Comparison of ENCODE assay signal across 8 cellular contexts in the genomic region with DNA sequence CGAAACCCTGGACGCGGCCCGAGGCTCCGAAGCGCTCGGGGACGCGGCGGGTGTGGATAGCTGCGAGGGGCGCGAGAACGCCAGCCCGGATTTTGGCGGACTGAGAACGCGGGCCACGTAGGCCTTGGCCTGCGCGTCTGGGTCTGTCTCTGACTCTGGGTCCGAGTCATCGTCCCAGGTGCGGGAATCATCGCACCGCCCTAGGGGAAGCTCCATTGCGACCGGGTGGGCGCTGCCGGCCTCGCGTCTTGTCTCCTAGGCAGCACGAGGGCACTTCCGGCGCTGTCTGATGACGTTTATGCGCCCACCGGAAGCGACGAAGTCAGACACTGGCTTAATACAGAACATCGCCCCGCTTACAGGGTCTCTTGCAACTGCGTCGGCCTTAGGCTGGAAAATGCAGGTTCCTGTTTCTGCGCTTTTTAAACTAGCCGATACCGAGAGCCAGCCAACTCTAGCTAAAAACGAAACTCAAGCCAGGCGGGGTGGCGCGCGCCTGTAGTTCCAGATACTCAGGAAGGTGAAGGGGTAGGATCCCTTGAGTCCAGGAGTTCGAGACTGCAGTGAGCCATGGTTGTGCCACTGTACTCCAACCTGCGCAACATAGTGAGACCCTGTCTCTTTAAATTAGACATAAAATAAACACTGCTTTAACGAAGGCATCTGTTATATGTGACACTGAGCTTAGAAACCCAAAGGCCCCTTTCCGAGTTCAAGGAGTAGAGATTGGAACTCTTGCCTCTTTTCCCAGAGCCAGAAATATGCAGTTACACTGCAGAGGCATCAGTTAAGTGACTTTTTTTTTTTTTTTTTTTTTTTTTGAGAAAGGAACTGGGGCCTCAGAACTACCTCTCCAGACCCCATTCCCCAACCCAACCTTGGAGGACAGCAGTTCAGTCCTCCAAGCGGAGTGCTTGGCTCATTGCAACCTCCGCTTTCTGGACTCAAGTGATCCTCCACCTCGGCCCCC.
DNase-seq lines count a peak whose midpoint lies in the region; TF ChIP-seq lines count a peak whose summit lies in the region.

A gene (minus strand): TSS at position 266 of the 970 bp plus-strand sequence. CDS start 50 bp downstream, at position 216.

- DNase-seq in NCI-H1092 (lab: John Stamatoyannopoulos, UW), result peak; percentile 94
- peak; percentile 91 for DNase-seq in SK-N-MC (ENCODE audit: low read depth, low spot score)
- DNase-seq in activated naive CD4-positive, alpha-beta T cell treated with anti-CD3 and anti-CD28 coated beads, Interleukin-2, amount 50 U/mL, for 16 hours, result peak; percentile 96
- peak; percentile 93 for DNase-seq in globus pallidus (ENCODE audit: low spot score)
- peak; percentile 58 to 99 (median 92) for DNase-seq in nucleus accumbens (lab: John Stamatoyannopoulos, UW)
- peak; percentile 99 for DNase-seq in superior temporal gyrus (ENCODE audit: extremely low spot score)

- H3K4me1 ChIP-seq in ES-I3 (ENCODE audit: insufficient read depth, low read length) (no peaks in the 10 kb centered on the region), HEK293 (ENCODE audit: control insufficient read depth, insufficient read depth, low read length) (no peaks in the 10 kb centered on the region)

- H3K4me3 ChIP-seq in HEK293 (ENCODE audit: low read depth, low read length) (peak within 1 kb of the TSS; percentile 84), SK-N-MC (peak within 1 kb of the TSS; percentile 88)

- H3K9me3 ChIP-seq in ES-I3 (ENCODE audit: control insufficient read depth, insufficient read depth, low read length) (no peaks in the 10 kb centered on the region), HEK293 (ENCODE audit: control insufficient read depth, insufficient read depth, low read depth, low read length) (no peaks in the 10 kb centered on the region), SK-N-MC (ENCODE audit: low read depth, low read length) (no peaks in the 10 kb centered on the region)

- TF ChIP-seq CTCF in HEK293 (tag by site-specific recombination; IDR thresholded peaks at IDR 0.05), result peak; percentile 24; the same call in 1 of the 2 replicates

- H3K9ac ChIP-seq in ES-I3 (ENCODE audit: low read depth, low read length) (peak within 1 kb of the TSS; percentile 95), SK-N-MC (ENCODE audit: insufficient read length) (peak within 1 kb of the TSS; percentile 85)

- H3K27ac ChIP-seq in HEK293 (ENCODE audit: extremely low read depth, low read depth, low read length), result peak within 1 kb of the TSS; percentile 79
- H3K27ac ChIP-seq in SK-N-MC, result peak within 1 kb of the TSS; percentile 95

- CTCF ChIA-PET in HEK293 (lab: Yijun Ruan, JAX), result interaction anchor here (0.5 to 1.9 kb wide), 6 partner anchors 11 to 99 kb away, joined by 3 to 4 read pairs (median 4); no protein-coding TSS in a partner anchor

- POLR2A ChIA-PET in HEK293 (lab: Yijun Ruan, JAX), result interaction anchor here (0.7 to 2.7 kb wide), 12 partner anchors 10 to 194 kb away, joined by 3 to 19 read pairs (median 4); a partner anchor contains a TSS

- 0 out of 2 replicates have a peak, but pooled peaks cover 5% of the 10 kb centered on the region for H3K36me3 ChIP-seq in ES-I3 (ENCODE audit: insufficient read depth, low read length)
- H3K36me3 ChIP-seq in HEK293 (ENCODE audit: control insufficient read depth in 2 of 2, insufficient read depth in 1 of 2, low read length in 2 of 2), result peaks cover 16 to 48% of the 10 kb centered on the region in 2 experiments
- peaks cover 16% of the 10 kb centered on the region for H3K36me3 ChIP-seq in SK-N-MC (ENCODE audit: insufficient read depth, low read length)

TF ChIP-seq in HEK293, 187 proteins besides CTCF, POLR2A, EP300 and RAD21 (continues in another document):
- peak; percentile 79 for TF ChIP-seq ZXDB (tag by site-specific recombination; IDR thresholded peaks at IDR 0.05)
- no peak for TF ChIP-seq ZNF114 (tag by site-specific recombination; IDR thresholded peaks at IDR 0.05)
- TF ChIP-seq ZNF394 (tag by site-specific recombination; IDR thresholded peaks at IDR 0.05; ENCODE audit: borderline replicate concordance), result peak; percentile 54; the same call in 1 of the 2 replicates
- no peak for TF ChIP-seq ZNF16 (tag by site-specific recombination; IDR thresholded peaks at IDR 0.05; ENCODE audit: low read depth)
- no peak for TF ChIP-seq ZNF596 (tag by site-specific recombination; IDR thresholded peaks at IDR 0.05)
- TF ChIP-seq MYNN (tag by site-specific recombination; IDR thresholded peaks at IDR 0.05; ENCODE audit: borderline replicate concordance), result no peak
- TF ChIP-seq SALL2 (tag by site-specific recombination; IDR thresholded peaks at IDR 0.05; ENCODE audit: borderline replicate concordance), result no peak
- TF ChIP-seq, protein P1, sequence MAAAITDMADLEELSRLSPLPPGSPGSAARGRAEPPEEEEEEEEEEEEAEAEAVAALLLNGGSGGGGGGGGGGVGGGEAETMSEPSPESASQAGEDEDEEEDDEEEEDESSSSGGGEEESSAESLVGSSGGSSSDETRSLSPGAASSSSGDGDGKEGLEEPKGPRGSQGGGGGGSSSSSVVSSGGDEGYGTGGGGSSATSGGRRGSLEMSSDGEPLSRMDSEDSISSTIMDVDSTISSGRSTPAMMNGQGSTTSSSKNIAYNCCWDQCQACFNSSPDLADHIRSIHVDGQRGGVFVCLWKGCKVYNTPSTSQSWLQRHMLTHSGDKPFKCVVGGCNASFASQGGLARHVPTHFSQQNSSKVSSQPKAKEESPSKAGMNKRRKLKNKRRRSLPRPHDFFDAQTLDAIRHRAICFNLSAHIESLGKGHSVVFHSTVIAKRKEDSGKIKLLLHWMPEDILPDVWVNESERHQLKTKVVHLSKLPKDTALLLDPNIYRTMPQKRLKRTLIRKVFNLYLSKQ (tag by site-specific recombination; IDR thresholded peaks at IDR 0.05; ENCODE audit: borderline replicate concordance), result no peak
- peak; percentile 41; the same call in 1 of the 2 replicates for TF ChIP-seq ZFHX2 (tag by site-specific recombination; conservative IDR thresholded peaks at IDR 0.05)
- no peak; the same call in 1 of the 2 replicates for TF ChIP-seq ZNF561 (tag by site-specific recombination; IDR thresholded peaks at IDR 0.05; ENCODE audit: borderline replicate concordance)
- TF ChIP-seq, protein P2, sequence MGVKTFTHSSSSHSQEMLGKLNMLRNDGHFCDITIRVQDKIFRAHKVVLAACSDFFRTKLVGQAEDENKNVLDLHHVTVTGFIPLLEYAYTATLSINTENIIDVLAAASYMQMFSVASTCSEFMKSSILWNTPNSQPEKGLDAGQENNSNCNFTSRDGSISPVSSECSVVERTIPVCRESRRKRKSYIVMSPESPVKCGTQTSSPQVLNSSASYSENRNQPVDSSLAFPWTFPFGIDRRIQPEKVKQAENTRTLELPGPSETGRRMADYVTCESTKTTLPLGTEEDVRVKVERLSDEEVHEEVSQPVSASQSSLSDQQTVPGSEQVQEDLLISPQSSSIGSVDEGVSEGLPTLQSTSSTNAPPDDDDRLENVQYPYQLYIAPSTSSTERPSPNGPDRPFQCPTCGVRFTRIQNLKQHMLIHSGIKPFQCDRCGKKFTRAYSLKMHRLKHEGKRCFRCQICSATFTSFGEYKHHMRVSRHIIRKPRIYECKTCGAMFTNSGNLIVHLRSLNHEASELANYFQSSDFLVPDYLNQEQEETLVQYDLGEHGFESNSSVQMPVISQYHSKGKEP (tag by site-specific recombination; IDR thresholded peaks at IDR 0.05), result peak; percentile 71; the same call in 1 of the 2 replicates
- no peak for TF ChIP-seq ZSCAN23 (tag by site-specific recombination; IDR thresholded peaks at IDR 0.05)
- TF ChIP-seq, protein P3, sequence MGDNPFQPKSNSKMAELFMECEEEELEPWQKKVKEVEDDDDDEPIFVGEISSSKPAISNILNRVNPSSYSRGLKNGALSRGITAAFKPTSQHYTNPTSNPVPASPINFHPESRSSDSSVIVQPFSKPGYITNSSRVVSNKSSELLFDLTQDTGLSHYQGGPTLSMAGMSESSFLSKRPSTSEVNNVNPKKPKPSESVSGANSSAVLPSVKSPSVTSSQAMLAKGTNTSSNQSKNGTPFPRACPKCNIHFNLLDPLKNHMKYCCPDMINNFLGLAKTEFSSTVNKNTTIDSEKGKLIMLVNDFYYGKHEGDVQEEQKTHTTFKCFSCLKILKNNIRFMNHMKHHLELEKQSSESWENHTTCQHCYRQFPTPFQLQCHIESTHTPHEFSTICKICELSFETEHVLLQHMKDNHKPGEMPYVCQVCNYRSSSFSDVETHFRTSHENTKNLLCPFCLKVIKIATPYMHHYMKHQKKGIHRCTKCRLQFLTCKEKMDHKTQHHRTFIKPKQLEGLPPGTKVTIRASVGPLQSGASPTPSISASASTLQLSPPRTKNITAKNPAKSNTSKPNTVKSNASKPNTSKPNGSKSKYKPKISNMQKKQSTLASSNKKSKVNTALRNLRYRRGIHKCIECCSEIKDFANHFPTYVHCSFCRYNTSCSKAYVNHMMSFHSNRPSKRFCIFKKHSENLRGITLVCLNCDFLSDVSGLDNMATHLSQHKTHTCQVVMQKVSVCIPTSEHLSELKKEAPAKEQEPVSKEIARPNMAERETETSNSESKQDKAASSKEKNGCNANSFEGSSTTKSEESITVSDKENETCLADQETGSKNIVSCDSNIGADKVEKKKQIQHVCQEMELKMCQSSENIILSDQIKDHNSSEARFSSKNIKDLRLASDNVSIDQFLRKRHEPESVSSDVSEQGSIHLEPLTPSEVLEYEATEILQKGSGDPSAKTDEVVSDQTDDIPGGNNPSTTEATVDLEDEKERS (tag by site-specific recombination; IDR thresholded peaks at IDR 0.05), result no peak
- TF ChIP-seq, protein P4, sequence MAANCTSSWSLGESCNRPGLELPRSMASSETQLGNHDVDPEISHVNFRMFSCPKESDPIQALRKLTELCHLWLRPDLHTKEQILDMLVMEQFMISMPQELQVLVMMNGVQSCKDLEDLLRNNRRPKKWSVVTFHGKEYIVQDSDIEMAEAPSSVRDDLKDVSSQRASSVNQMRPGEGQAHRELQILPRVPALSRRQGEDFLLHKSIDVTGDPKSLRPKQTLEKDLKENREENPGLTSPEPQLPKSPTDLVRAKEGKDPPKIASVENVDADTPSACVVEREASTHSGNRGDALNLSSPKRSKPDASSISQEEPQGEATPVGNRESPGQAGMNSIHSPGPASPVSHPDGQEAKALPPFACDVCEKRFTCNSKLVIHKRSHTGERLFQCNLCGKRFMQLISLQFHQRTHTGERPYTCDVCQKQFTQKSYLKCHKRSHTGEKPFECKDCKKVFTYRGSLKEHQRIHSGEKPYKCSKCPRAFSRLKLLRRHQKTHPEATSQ (tag by site-specific recombination; IDR thresholded peaks at IDR 0.05), result no peak
- TF ChIP-seq ZNF560 (tag by site-specific recombination; IDR thresholded peaks at IDR 0.05; ENCODE audit: borderline replicate concordance), result no peak
- no peak for TF ChIP-seq ZNF510 (tag by site-specific recombination; IDR thresholded peaks at IDR 0.05; ENCODE audit: insufficient replicate concordance)

Comparison
In these comparisons a context has a peak if more than half of its experiments do, and no peak if none do; other contexts are left out.
1. Peak in every context shown above with its lines: DNase-seq, H3K4me3 ChIP-seq and H3K27ac ChIP-seq.